Comparison of ENCODE assay signal across 13 cellular contexts in the genomic region with DNA sequence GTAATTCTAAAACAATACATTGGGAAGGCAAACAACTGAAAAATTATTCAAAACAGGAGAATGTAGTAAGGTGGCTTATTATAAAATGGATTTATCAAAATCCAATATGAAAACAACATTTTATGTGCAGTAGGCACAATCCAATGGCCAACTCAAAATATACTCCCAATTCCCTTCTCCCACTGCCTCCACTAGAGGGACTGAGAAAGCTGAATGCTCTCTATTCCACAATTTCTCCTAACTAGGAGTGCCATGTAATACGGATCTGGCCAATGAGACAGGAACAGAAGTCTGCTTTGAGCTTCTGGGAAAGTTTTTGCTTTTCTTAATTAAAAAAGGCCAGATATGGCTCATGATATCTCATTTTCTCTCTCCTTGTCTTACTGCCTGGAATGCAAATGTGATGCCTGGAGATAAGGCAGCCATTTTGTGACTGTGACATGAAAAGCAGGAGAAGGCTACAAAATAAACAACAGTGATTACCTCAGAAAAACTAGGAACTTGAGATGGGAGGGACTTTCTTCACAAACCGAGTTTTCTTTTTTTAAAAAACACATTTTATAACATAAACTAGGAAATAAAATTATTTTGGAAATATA. TPM values are rescaled to one million over a fixed set of nuclear protein-coding genes. Genes with fewer than 3 reads are reported as not detected.
DNase-seq lines count a peak whose midpoint lies in the region; ATAC-seq and TF ChIP-seq lines count a peak whose summit lies in the region.
"Had no signal": no experiment of that assay in that cellular context is flagged by ENCODE, and none has a peak within 500 bp of the region (broad histone marks: within the 10 kb centered on the region; RNA-seq: fewer than 3 reads in every experiment).

No MANE protein-coding gene starts in this region.

- peaks cover 12% of the 10 kb centered on the region for H3K4me1 ChIP-seq in mammary epithelial cell (ENCODE audit: insufficient read depth, low read length)
- peaks cover 3% of the 10 kb centered on the region for H3K4me1 ChIP-seq in mesenchymal stem cell (ENCODE audit: control insufficient read depth, insufficient read depth, low read depth, low read length)
- no peaks in the 10 kb centered on the region for H3K4me1 ChIP-seq in naive thymus-derived CD4-positive, alpha-beta T cell (ENCODE audit: control insufficient read depth in 2 of 2, insufficient read depth in 2 of 2, low read length in 2 of 2)
- H3K4me1 ChIP-seq: uterus had no signal

- TF ChIP-seq EP300 in Ishikawa (IDR thresholded peaks at IDR 0.05; ENCODE audit: borderline replicate concordance): no peak

- peaks cover 0 to 4% (median 0%) of the 10 kb centered on the region in 11 donors for H3K9me3 Mint-ChIP-seq in naive thymus-derived CD4-positive, alpha-beta T cell
- H3K9me3 Mint-ChIP-seq: central memory CD8-positive, alpha-beta T cell had no signal

- no peak overlapping the region for H4K91ac ChIP-seq in mesenchymal stem cell (ENCODE audit: low read length)

- H3K18ac ChIP-seq in mesenchymal stem cell (ENCODE audit: low read depth in 1 of 2, low read length in 2 of 2): no peak overlapping the region

- no peak overlapping the region for H4K8ac ChIP-seq in mesenchymal stem cell (ENCODE audit: low read length)

- no peak overlapping the region for H3K4ac ChIP-seq in mesenchymal stem cell (ENCODE audit: low read depth in 1 of 2, low read length in 2 of 2)

- peak; percentile 48 for TF ChIP-seq CTCF in C4-2B (conservative IDR thresholded peaks at IDR 0.05)
- TF ChIP-seq CTCF in mammary epithelial cell (conservative IDR thresholded peaks at IDR 0.05 in 1 of 2, IDR thresholded peaks at IDR 0.05 in 1 of 2; ENCODE audit: extremely low read depth in 1 of 2, insufficient read depth in 1 of 2, low read depth in 1 of 2, low read length in 2 of 2): peak; percentile 53 to 69

- BruUV-seq in mammary epithelial cell (replicated peaks; lab: Mats Ljungman, UMichigan): no TSS peak

- H3K4me1 Mint-ChIP-seq in naive thymus-derived CD4-positive, alpha-beta T cell: peaks cover 0 to 9% (median 0%) of the 10 kb centered on the region in 7 donors

- H2BK120ac ChIP-seq in mesenchymal stem cell (ENCODE audit: low read depth, low read length): no peak overlapping the region

- peaks cover 0 to 6% (median 0%) of the 10 kb centered on the region in 5 donors for H3K36me3 Mint-ChIP-seq in naive thymus-derived CD4-positive, alpha-beta T cell

- intact Hi-C loops in mammary epithelial cell (cut with micrococcal nuclease): loop anchor here (1.0 to 5.0 kb wide), 2 partner anchors 58 to 110 kb away; no protein-coding TSS in a partner anchor
- intact Hi-C loops in naive thymus-derived CD4-positive, alpha-beta T cell (cut with micrococcal nuclease): no loop called here

- H3K27ac ChIP-seq in C4-2B (no peak overlapping the region), mammary epithelial cell (ENCODE audit: insufficient read depth, low read depth, low read length) (no peak overlapping the region), mesenchymal stem cell (ENCODE audit: low read length, poor library complexity, severe bottlenecking) (no peak overlapping the region)
- no peak overlapping the region for H3K27ac ChIP-seq in naive thymus-derived CD4-positive, alpha-beta T cell (ENCODE audit: low read depth, low read length)
- H3K27ac ChIP-seq: uterus had no signal

- POLR2A ChIA-PET in naive thymus-derived CD4-positive, alpha-beta T cell (lab: Charles Lee): no interaction called here

- CTCF ChIA-PET in mammary epithelial cell (lab: Charles Lee; ENCODE audit: low non-redundant PET): no interaction called here
- CTCF ChIA-PET in naive thymus-derived CD4-positive, alpha-beta T cell (lab: Charles Lee): interaction anchor here (0.7 kb wide), 1 partner anchor 285 kb away, joined by 4 read pairs; no protein-coding TSS in a partner anchor

- H2BK15ac ChIP-seq in mesenchymal stem cell (ENCODE audit: low read depth, poor library complexity, severe bottlenecking): no peak overlapping the region

- no peak for ATAC-seq in HG03108 (IDR thresholded peaks at IDR 0.05; ENCODE audit: unreplicated experiment)
- no peak for ATAC-seq in naive thymus-derived CD4-positive, alpha-beta T cell

- H3K36me3 ChIP-seq in mammary epithelial cell (ENCODE audit: insufficient read depth, low read length) (no peaks in the 10 kb centered on the region), mesenchymal stem cell (ENCODE audit: control insufficient read depth in 1 of 2, insufficient read depth in 2 of 2, low read depth in 1 of 2, low read length in 2 of 2) (no peaks in the 10 kb centered on the region)
- H3K36me3 ChIP-seq in naive thymus-derived CD4-positive, alpha-beta T cell (ENCODE audit: control insufficient read depth in 2 of 3, insufficient read depth in 3 of 3, low read length in 3 of 3): no peaks in the 10 kb centered on the region
- H3K36me3 ChIP-seq: uterus had no signal

- H2BK5ac ChIP-seq in mesenchymal stem cell (ENCODE audit: low read depth, low read length, poor library complexity, severe bottlenecking): no peak overlapping the region

- no peak overlapping the region for H2BK12ac ChIP-seq in mesenchymal stem cell (ENCODE audit: low read length in 2 of 2)

- no peak overlapping the region for H3K14ac ChIP-seq in mesenchymal stem cell (ENCODE audit: low read length in 2 of 2)

- no peak overlapping the region for H3K9ac ChIP-seq in mammary epithelial cell (ENCODE audit: insufficient read depth, low read length)
- H3K9ac ChIP-seq in mesenchymal stem cell (ENCODE audit: low read length): no peak overlapping the region

- H3K9me3 ChIP-seq in mammary epithelial cell (replicated peaks; ENCODE audit: insufficient read depth, low read length) (no peaks in the 10 kb centered on the region), mesenchymal stem cell (ENCODE audit: control insufficient read depth, low read length) (no peaks in the 10 kb centered on the region)
- no peaks in the 10 kb centered on the region for H3K9me3 ChIP-seq in naive thymus-derived CD4-positive, alpha-beta T cell (ENCODE audit: control insufficient read depth in 2 of 3, low read length in 3 of 3)
- H3K9me3 ChIP-seq: uterus had no signal

- H3K23ac ChIP-seq in mesenchymal stem cell (ENCODE audit: low read length in 2 of 2): no peak overlapping the region

- H2AK5ac ChIP-seq in mesenchymal stem cell (ENCODE audit: low read length, severe bottlenecking): no peak overlapping the region

- no peaks in the 10 kb centered on the region for H3K27me3 Mint-ChIP-seq in naive thymus-derived CD4-positive, alpha-beta T cell
- H3K27me3 Mint-ChIP-seq: central memory CD8-positive, alpha-beta T cell had no signal

- H4K20me1 ChIP-seq in mammary epithelial cell (ENCODE audit: insufficient read depth, low read length): no peaks in the 10 kb centered on the region

- 94% methylated on average over 2 of the region's 2 CpGs for WGBS in mammary epithelial cell (ENCODE audit: low coverage, missing lambda C conversion rate)
- no CpG with 5 or more reads among the region's 2 CpGs for WGBS in mesenchymal stem cell

- peaks cover 40% of the 10 kb centered on the region for H3K79me1 ChIP-seq in mesenchymal stem cell (replicated peaks; ENCODE audit: low read length, poor library complexity, severe bottlenecking)

- H3K4me3 Mint-ChIP-seq in naive thymus-derived CD4-positive, alpha-beta T cell: no peak overlapping the region
- H3K4me3 Mint-ChIP-seq: central memory CD8-positive, alpha-beta T cell had no signal

- H3K4me2 ChIP-seq in mammary epithelial cell (ENCODE audit: insufficient read depth, low read depth, low read length): no peak overlapping the region
- H3K4me2 ChIP-seq in mesenchymal stem cell (ENCODE audit: low read length, poor library complexity, severe bottlenecking): no peak overlapping the region

- in situ Hi-C loops in mammary epithelial cell (cut with MboI; ENCODE audit: low sequenced_read_pairs in 2 of 2): no loop called here

- dilution Hi-C loops in mammary epithelial cell (cut with HindIII; ENCODE audit: low sequenced_read_pairs): no loop called here

- H3K27ac Mint-ChIP-seq in naive thymus-derived CD4-positive, alpha-beta T cell: no peak overlapping the region

- peaks cover 82% of the 10 kb centered on the region for H3K79me2 ChIP-seq in mammary epithelial cell (ENCODE audit: insufficient read depth, low read length)

- H3K4me3 ChIP-seq in mammary epithelial cell (replicated peaks in 1 of 3; ENCODE audit: insufficient read depth in 1 of 3, low read depth in 2 of 3, low read length in 3 of 3): no peak overlapping the region
- no peak overlapping the region for H3K4me3 ChIP-seq in mesenchymal stem cell (ENCODE audit: insufficient read depth in 1 of 2, low read depth in 1 of 2, low read length in 2 of 2)
- H3K4me3 ChIP-seq in naive thymus-derived CD4-positive, alpha-beta T cell (ENCODE audit: low read length): no peak overlapping the region
- H3K4me3 ChIP-seq: uterus had no signal

- TF ChIP-seq RAD21 in Ishikawa (IDR thresholded peaks at IDR 0.05; ENCODE audit: low read depth): peak; percentile 31; the same call in 1 of the 2 replicates

- H3K27me3 ChIP-seq in mammary epithelial cell (ENCODE audit: insufficient read depth, low read length) (no peaks in the 10 kb centered on the region), mesenchymal stem cell (ENCODE audit: control insufficient read depth in 1 of 2, insufficient read depth in 1 of 2, low read length in 2 of 2) (no peaks in the 10 kb centered on the region)
- no peaks in the 10 kb centered on the region for H3K27me3 ChIP-seq in naive thymus-derived CD4-positive, alpha-beta T cell (ENCODE audit: control insufficient read depth in 2 of 2, insufficient read depth in 2 of 2, low read length in 2 of 2)
- H3K27me3 ChIP-seq: uterus had no signal

- peak; percentile 29 for DNase-seq in mammary epithelial cell
- peak; percentile 23 for DNase-seq in mesenchymal stem cell
- no peak for DNase-seq in activated CD8-positive, alpha-beta memory T cell treated with anti-CD3 and anti-CD28 coated beads, Interleukin-2, amount 50 U/mL, for 4 hours
- no peak for DNase-seq in GF-D8 (lab: John Stamatoyannopoulos, UW)
- DNase-seq in naive thymus-derived CD4-positive, alpha-beta T cell: no peak
- DNase-seq: NCI-H526 treated with DMSO at 0.1 percent for 48 hours, nucleus accumbens, T-helper 2 cell, uterus had no signal

- H2AFZ ChIP-seq in mammary epithelial cell (ENCODE audit: low read depth, low read length): no peak overlapping the region
- H2AFZ ChIP-seq in mesenchymal stem cell (ENCODE audit: low read depth, low read length): no peak overlapping the region

TF ChIP-seq in Ishikawa, 13 proteins besides CTCF, POLR2A, EP300 and RAD21 (continues in another document):
- TF ChIP-seq TAF1 (IDR thresholded peaks at IDR 0.05; ENCODE audit: low read depth) (no peak), EGR1 (IDR thresholded peaks at IDR 0.05) (no peak), TCF12 (IDR thresholded peaks at IDR 0.05; ENCODE audit: low read depth) (no peak), CEBPB (IDR thresholded peaks at IDR 0.05) (no peak), FOXM1 (IDR thresholded peaks at IDR 0.05; ENCODE audit: borderline replicate concordance, low read depth) (no peak), TEAD4 (IDR thresholded peaks at IDR 0.05) (no peak)

RNA-seq across cellular contexts. Expression of a gene that starts 18.8 kb away (rescaled TPM):
- 10 to 100 TPM; 30.8 to 77.3 TPM for total RNA-seq in mammary epithelial cell
- 31.3 TPM for polyA plus RNA-seq in mammary epithelial cell
- polyA minus RNA-seq in mammary epithelial cell: 46.0 TPM
- polyA plus RNA-seq in mesenchymal stem cell (2013, experiment 1 of 2): 73.9 TPM
- polyA plus RNA-seq in mesenchymal stem cell (2013, experiment 2 of 2): 71.8 TPM
- total RNA-seq in naive thymus-derived CD4-positive, alpha-beta T cell: 10 to 100 TPM; 22.9 to 44.8 (median 36.2) TPM
- 10 to 100 TPM; 18.6 to 23.8 TPM for polyA plus RNA-seq in naive thymus-derived CD4-positive, alpha-beta T cell

Comparison
In these comparisons a context has a peak if more than half of its experiments do, and no peak if none do; other contexts are left out.
1. DNase-seq: peak in mammary epithelial cell (single experiment) and mesenchymal stem cell (single experiment); none in activated CD8-positive, alpha-beta memory T cell treated with anti-CD3 and anti-CD28 coated beads, Interleukin-2, amount 50 U/mL, for 4 hours (single experiment), GF-D8 (single experiment) and naive thymus-derived CD4-positive, alpha-beta T cell (0 of 9).